ENCODE assay signal across 1 cellular context in the genomic region with DNA sequence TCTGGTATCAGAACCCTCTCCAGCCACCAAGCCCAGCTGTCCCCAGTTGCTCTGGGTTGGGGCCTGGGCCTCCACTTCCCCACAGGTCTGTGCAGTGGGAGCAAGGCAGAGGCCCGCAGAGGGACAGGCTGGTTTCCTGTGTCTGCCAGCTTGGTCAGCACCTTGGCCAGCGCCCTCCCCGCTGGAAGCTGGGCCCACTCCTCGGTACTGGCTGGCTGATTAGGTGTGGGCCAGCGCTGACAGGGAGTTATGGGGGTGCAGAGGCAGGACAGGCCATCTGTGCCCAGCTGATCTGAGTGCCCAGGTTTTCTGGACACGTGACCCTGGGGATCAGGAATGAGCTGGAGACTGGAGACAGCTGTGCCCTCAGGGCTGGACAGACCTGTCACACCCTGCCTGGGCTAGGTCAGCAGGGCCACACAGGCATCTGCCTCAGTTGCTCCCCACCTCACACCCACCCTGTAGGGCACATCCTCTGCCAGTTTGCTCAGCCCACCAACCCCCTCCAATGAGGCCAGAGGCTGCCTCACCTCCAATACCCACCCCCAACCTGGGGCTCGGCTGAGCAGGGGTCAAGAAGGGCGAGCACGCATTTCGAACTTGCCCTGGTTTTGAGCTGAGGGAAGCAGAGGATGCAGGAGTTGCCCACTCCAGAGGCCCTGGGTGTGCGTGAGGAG.
TF ChIP-seq lines count a peak whose summit lies in the region.

No MANE protein-coding gene starts in this region.

TF ChIP-seq in HepG2, 621 proteins besides CTCF, POLR2A, EP300 and RAD21 (continued from another document and continues in another):
- TF ChIP-seq, protein P1, sequence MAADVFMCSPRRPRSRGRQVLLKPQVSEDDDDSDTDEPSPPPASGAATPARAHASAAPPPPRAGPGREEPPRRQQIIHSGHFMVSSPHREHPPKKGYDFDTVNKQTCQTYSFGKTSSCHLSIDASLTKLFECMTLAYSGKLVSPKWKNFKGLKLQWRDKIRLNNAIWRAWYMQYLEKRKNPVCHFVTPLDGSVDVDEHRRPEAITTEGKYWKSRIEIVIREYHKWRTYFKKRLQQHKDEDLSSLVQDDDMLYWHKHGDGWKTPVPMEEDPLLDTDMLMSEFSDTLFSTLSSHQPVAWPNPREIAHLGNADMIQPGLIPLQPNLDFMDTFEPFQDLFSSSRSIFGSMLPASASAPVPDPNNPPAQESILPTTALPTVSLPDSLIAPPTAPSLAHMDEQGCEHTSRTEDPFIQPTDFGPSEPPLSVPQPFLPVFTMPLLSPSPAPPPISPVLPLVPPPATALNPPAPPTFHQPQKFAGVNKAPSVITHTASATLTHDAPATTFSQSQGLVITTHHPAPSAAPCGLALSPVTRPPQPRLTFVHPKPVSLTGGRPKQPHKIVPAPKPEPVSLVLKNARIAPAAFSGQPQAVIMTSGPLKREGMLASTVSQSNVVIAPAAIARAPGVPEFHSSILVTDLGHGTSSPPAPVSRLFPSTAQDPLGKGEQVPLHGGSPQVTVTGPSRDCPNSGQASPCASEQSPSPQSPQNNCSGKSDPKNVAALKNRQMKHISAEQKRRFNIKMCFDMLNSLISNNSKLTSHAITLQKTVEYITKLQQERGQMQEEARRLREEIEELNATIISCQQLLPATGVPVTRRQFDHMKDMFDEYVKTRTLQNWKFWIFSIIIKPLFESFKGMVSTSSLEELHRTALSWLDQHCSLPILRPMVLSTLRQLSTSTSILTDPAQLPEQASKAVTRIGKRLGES (CRISPR knock-in tag; IDR thresholded peaks at IDR 0.05; ENCODE audit: borderline replicate concordance) = 0 out of 2 replicates have a peak, but pooled peaks have one; percentile 62
- TF ChIP-seq, protein P2, sequence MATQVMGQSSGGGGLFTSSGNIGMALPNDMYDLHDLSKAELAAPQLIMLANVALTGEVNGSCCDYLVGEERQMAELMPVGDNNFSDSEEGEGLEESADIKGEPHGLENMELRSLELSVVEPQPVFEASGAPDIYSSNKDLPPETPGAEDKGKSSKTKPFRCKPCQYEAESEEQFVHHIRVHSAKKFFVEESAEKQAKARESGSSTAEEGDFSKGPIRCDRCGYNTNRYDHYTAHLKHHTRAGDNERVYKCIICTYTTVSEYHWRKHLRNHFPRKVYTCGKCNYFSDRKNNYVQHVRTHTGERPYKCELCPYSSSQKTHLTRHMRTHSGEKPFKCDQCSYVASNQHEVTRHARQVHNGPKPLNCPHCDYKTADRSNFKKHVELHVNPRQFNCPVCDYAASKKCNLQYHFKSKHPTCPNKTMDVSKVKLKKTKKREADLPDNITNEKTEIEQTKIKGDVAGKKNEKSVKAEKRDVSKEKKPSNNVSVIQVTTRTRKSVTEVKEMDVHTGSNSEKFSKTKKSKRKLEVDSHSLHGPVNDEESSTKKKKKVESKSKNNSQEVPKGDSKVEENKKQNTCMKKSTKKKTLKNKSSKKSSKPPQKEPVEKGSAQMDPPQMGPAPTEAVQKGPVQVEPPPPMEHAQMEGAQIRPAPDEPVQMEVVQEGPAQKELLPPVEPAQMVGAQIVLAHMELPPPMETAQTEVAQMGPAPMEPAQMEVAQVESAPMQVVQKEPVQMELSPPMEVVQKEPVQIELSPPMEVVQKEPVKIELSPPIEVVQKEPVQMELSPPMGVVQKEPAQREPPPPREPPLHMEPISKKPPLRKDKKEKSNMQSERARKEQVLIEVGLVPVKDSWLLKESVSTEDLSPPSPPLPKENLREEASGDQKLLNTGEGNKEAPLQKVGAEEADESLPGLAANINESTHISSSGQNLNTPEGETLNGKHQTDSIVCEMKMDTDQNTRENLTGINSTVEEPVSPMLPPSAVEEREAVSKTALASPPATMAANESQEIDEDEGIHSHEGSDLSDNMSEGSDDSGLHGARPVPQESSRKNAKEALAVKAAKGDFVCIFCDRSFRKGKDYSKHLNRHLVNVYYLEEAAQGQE (IDR thresholded peaks at IDR 0.05; ENCODE audit: borderline replicate concordance in 1 of 2, low read depth in 1 of 2, low read length in 2 of 2) = peak; percentile 98 to 99
- TF ChIP-seq BRD4 (CRISPR knock-in tag; IDR thresholded peaks at IDR 0.05) (no peak), ZNF20 (CRISPR knock-in tag; IDR thresholded peaks at IDR 0.05) (no peak), ZNF335 (CRISPR knock-in tag; IDR thresholded peaks at IDR 0.05) (peak; percentile 70; the same call in 1 of the 2 replicates), ZNF180 (CRISPR knock-in tag; IDR thresholded peaks at IDR 0.05; ENCODE audit: borderline replicate concordance, low read depth) (peak; percentile 80; the same call in 1 of the 2 replicates), ZNF441 (CRISPR knock-in tag; IDR thresholded peaks at IDR 0.05; ENCODE audit: borderline replicate concordance) (peak; percentile 85), KLF15 (CRISPR knock-in tag; IDR thresholded peaks at IDR 0.05; ENCODE audit: borderline replicate concordance) (peak; percentile 54; the same call in 1 of the 2 replicates), NFYC (CRISPR knock-in tag; IDR thresholded peaks at IDR 0.05) (no peak), ZSCAN20 (CRISPR knock-in tag; IDR thresholded peaks at IDR 0.05; ENCODE audit: borderline replicate concordance) (peak; percentile 80; the same call in 1 of the 2 replicates), MATR3 (CRISPR knock-in tag; IDR thresholded peaks at IDR 0.05) (no peak), STAG1 (CRISPR knock-in tag; IDR thresholded peaks at IDR 0.05) (peak; percentile 13; the same call in 1 of the 2 replicates), SP2 (CRISPR knock-in tag; IDR thresholded peaks at IDR 0.05) (no peak), ZNF589 (CRISPR knock-in tag; conservative IDR thresholded peaks at IDR 0.05) (peak; percentile 83; the same call in 1 of the 2 replicates), KLF16 (CRISPR knock-in tag; IDR thresholded peaks at IDR 0.05) (peak in 1 of 2 experiments; percentile 77; a peak in 2 of 4 replicates), ATF7-NPFF (CRISPR knock-in tag; IDR thresholded peaks at IDR 0.05; ENCODE audit: low read depth) (peak; percentile 79), EHMT2 (IDR thresholded peaks at IDR 0.05; ENCODE audit: borderline replicate concordance, low read depth, low read length) (peak; percentile 86; the same call in 1 of the 2 replicates), ZFX (CRISPR knock-in tag; IDR thresholded peaks at IDR 0.05; ENCODE audit: low read depth) (peak; percentile 71; the same call in 1 of the 2 replicates), ETV6 (CRISPR knock-in tag; conservative IDR thresholded peaks at IDR 0.05) (0 out of 2 replicates have a peak, but pooled peaks have one; percentile 50), BRCA1 (CRISPR knock-in tag; IDR thresholded peaks at IDR 0.05) (peak; percentile 65; the same call in 1 of the 2 replicates), MTF1 (CRISPR knock-in tag; IDR thresholded peaks at IDR 0.05) (0 out of 2 replicates have a peak, but pooled peaks have one; percentile 64), SMAD9 (CRISPR knock-in tag; IDR thresholded peaks at IDR 0.05) (no peak), RFXAP (CRISPR knock-in tag; IDR thresholded peaks at IDR 0.05; ENCODE audit: borderline replicate concordance) (peak; percentile 57; the same call in 1 of the 2 replicates), HDAC1 (CRISPR knock-in tag; IDR thresholded peaks at IDR 0.05) (peak; percentile 35; the same call in 1 of the 2 replicates), KLF13 (CRISPR knock-in tag; IDR thresholded peaks at IDR 0.05) (no peak)
- TF ChIP-seq, protein P3, sequence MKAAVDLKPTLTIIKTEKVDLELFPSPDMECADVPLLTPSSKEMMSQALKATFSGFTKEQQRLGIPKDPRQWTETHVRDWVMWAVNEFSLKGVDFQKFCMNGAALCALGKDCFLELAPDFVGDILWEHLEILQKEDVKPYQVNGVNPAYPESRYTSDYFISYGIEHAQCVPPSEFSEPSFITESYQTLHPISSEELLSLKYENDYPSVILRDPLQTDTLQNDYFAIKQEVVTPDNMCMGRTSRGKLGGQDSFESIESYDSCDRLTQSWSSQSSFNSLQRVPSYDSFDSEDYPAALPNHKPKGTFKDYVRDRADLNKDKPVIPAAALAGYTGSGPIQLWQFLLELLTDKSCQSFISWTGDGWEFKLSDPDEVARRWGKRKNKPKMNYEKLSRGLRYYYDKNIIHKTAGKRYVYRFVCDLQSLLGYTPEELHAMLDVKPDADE (CRISPR knock-in tag; IDR thresholded peaks at IDR 0.05) = peak; percentile 73; the same call in 1 of the 2 replicates
- TF ChIP-seq, protein P4, sequence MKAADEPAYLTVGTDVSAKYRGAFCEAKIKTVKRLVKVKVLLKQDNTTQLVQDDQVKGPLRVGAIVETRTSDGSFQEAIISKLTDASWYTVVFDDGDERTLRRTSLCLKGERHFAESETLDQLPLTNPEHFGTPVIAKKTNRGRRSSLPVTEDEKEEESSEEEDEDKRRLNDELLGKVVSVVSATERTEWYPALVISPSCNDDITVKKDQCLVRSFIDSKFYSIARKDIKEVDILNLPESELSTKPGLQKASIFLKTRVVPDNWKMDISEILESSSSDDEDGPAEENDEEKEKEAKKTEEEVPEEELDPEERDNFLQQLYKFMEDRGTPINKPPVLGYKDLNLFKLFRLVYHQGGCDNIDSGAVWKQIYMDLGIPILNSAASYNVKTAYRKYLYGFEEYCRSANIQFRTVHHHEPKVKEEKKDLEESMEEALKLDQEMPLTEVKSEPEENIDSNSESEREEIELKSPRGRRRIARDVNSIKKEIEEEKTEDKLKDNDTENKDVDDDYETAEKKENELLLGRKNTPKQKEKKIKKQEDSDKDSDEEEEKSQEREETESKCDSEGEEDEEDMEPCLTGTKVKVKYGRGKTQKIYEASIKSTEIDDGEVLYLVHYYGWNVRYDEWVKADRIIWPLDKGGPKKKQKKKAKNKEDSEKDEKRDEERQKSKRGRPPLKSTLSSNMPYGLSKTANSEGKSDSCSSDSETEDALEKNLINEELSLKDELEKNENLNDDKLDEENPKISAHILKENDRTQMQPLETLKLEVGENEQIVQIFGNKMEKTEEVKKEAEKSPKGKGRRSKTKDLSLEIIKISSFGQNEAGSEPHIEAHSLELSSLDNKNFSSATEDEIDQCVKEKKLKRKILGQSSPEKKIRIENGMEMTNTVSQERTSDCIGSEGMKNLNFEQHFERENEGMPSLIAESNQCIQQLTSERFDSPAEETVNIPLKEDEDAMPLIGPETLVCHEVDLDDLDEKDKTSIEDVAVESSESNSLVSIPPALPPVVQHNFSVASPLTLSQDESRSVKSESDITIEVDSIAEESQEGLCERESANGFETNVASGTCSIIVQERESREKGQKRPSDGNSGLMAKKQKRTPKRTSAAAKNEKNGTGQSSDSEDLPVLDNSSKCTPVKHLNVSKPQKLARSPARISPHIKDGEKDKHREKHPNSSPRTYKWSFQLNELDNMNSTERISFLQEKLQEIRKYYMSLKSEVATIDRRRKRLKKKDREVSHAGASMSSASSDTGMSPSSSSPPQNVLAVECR (CRISPR knock-in tag; IDR thresholded peaks at IDR 0.05; ENCODE audit: borderline replicate concordance) = peak; percentile 43; the same call in 1 of the 2 replicates
- TF ChIP-seq, protein P5, sequence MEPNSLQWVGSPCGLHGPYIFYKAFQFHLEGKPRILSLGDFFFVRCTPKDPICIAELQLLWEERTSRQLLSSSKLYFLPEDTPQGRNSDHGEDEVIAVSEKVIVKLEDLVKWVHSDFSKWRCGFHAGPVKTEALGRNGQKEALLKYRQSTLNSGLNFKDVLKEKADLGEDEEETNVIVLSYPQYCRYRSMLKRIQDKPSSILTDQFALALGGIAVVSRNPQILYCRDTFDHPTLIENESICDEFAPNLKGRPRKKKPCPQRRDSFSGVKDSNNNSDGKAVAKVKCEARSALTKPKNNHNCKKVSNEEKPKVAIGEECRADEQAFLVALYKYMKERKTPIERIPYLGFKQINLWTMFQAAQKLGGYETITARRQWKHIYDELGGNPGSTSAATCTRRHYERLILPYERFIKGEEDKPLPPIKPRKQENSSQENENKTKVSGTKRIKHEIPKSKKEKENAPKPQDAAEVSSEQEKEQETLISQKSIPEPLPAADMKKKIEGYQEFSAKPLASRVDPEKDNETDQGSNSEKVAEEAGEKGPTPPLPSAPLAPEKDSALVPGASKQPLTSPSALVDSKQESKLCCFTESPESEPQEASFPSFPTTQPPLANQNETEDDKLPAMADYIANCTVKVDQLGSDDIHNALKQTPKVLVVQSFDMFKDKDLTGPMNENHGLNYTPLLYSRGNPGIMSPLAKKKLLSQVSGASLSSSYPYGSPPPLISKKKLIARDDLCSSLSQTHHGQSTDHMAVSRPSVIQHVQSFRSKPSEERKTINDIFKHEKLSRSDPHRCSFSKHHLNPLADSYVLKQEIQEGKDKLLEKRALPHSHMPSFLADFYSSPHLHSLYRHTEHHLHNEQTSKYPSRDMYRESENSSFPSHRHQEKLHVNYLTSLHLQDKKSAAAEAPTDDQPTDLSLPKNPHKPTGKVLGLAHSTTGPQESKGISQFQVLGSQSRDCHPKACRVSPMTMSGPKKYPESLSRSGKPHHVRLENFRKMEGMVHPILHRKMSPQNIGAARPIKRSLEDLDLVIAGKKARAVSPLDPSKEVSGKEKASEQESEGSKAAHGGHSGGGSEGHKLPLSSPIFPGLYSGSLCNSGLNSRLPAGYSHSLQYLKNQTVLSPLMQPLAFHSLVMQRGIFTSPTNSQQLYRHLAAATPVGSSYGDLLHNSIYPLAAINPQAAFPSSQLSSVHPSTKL (CRISPR knock-in tag; IDR thresholded peaks at IDR 0.05) = peak; percentile 24; the same call in 1 of the 2 replicates
- TF ChIP-seq, protein P6, sequence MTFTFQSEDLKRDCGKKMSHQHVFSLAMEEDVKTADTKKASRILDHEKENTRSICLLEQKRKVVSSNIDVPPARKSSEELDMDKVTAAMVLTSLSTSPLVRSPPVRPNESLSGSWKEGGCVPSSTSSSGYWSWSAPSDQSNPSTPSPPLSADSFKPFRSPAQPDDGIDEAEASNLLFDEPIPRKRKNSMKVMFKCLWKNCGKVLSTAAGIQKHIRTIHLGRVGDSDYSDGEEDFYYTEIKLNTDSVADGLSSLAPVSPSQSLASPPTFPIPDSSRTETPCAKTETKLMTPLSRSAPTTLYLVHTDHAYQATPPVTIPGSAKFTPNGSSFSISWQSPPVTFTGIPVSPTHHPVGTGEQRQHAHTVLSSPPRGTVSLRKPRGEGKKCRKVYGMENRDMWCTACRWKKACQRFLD (CRISPR knock-in tag; IDR thresholded peaks at IDR 0.05; ENCODE audit: borderline replicate concordance) = 0 out of 2 replicates have a peak, but pooled peaks have one; percentile 55
- TF ChIP-seq, protein P7, sequence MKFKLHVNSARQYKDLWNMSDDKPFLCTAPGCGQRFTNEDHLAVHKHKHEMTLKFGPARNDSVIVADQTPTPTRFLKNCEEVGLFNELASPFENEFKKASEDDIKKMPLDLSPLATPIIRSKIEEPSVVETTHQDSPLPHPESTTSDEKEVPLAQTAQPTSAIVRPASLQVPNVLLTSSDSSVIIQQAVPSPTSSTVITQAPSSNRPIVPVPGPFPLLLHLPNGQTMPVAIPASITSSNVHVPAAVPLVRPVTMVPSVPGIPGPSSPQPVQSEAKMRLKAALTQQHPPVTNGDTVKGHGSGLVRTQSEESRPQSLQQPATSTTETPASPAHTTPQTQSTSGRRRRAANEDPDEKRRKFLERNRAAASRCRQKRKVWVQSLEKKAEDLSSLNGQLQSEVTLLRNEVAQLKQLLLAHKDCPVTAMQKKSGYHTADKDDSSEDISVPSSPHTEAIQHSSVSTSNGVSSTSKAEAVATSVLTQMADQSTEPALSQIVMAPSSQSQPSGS (CRISPR knock-in tag; IDR thresholded peaks at IDR 0.05) = peak; percentile 65; the same call in 1 of the 2 replicates
- TF ChIP-seq, protein P8, sequence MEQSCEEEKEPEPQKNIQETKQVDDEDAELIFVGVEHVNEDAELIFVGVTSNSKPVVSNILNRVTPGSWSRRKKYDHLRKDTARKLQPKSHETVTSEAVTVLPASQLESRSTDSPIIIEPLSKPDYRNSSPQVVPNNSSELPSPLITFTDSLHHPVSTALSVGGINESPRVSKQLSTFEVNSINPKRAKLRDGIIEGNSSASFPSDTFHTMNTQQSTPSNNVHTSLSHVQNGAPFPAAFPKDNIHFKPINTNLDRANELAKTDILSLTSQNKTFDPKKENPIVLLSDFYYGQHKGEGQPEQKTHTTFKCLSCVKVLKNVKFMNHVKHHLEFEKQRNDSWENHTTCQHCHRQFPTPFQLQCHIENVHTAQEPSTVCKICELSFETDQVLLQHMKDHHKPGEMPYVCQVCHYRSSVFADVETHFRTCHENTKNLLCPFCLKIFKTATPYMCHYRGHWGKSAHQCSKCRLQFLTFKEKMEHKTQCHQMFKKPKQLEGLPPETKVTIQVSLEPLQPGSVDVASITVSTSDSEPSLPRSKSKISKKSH (CRISPR knock-in tag; IDR thresholded peaks at IDR 0.05; ENCODE audit: borderline replicate concordance) = peak; percentile 43; the same call in 1 of the 2 replicates
